14 cellular contexts compared by ENCODE assay signal in the genomic region with DNA sequence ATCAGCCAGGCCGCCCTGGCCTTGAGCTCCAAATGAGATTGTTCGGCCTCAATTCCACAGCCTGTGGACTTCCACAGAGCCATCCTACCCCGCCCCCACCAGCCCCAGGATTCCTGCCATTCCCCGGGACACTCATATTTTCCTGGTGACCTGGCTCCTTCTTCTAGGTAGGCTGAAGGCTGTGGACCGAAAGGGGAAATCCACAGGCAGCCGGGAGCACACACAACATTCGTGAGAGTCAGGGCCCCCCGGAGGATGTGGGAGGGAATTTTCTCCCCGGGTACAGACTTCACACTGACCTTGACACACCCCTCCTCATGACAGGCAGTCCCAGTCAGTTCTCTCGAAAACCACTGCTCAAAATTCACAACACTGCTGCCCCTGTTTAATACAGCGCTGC. TPM values are rescaled to one million over a fixed set of nuclear protein-coding genes. Genes with fewer than 3 reads are reported as not detected.
DNase-seq lines count a peak whose midpoint lies in the region; FAIRE-seq and TF ChIP-seq lines count a peak whose summit lies in the region.
"Had no signal": no experiment of that assay in that cellular context is flagged by ENCODE, and none has a peak within 500 bp of the region (broad histone marks: within the 10 kb centered on the region; RNA-seq: fewer than 3 reads in every experiment).

No MANE protein-coding gene starts in this region.

- intact Hi-C loops in sigmoid colon (cut with DNase I), result no loop called here

- H3K9me3 ChIP-seq in sigmoid colon, result no peaks in the 10 kb centered on the region
- H3K9me3 ChIP-seq: body of pancreas, mucosa of descending colon had no signal

- peak; percentile 49 for DNase-seq in GM03348 (ENCODE audit: low spot score)
- DNase-seq in RCC 7860 (ENCODE audit: low spot score), result peak; percentile 29
- DNase-seq in erythroblast (lab: John Stamatoyannopoulos, UW), result peak; percentile 19 to 40
- DNase-seq in sigmoid colon, result no peak
- no peak for DNase-seq in DMS114 treated with DMSO at 0.1 percent for 48 hours (lab: John Stamatoyannopoulos, UW; ENCODE audit: unreplicated experiment)
- DNase-seq in SHP77 treated with DMSO at 0.1 percent for 48 hours (lab: John Stamatoyannopoulos, UW), result no peak
- DNase-seq in COLO829 (ENCODE audit: low spot score), result no peak
- no peak for DNase-seq in NCI-H510A (lab: John Stamatoyannopoulos, UW)
- DNase-seq: activated CD8-positive, alpha-beta memory T cell treated with anti-CD3 and anti-CD28 coated beads, Interleukin-2, amount 10 ng/mL, durations not matched to agents 7 days and 5 days; body of pancreas; GDM1; NCI-H2227 treated with DMSO at 0.1 percent for 48 hours; stimulated activated CD4-positive, alpha-beta T cell treated with anti-CD3 and anti-CD28 coated beads, Interleukin-12 subunit alpha, Interleukin-12 subunit beta, amount 100 ng/mL, for 4 hours had no signal

- TF ChIP-seq POLR2A in erythroblast (IDR thresholded peaks at IDR 0.05; ENCODE audit: low read length), result no peak
- TF ChIP-seq POLR2A in sigmoid colon (IDR thresholded peaks at IDR 0.05), result no peak

- FAIRE-seq in RCC 7860 (lab: Jason Lieb, UNC), result no peak

- no peak overlapping the region for H3K4me3 ChIP-seq in sigmoid colon
- H3K4me3 ChIP-seq: body of pancreas, mucosa of descending colon had no signal

- 57 to 66% methylated on average over 11 of the region's 11 CpGs for WGBS in sigmoid colon, 2 donors

- TF ChIP-seq EP300 in sigmoid colon (IDR thresholded peaks at IDR 0.05), result no peak

- H3K36me3 ChIP-seq in sigmoid colon, result peaks cover 0 to 28% (median 17%) of the 10 kb centered on the region in 4 donors

- peaks cover 0 to 73% (median 42%) of the 10 kb centered on the region in 4 donors for H3K4me1 ChIP-seq in sigmoid colon

- peak overlapping the region in 3 of 4 donors; percentile 37 to 82 (median 79) for H3K27ac ChIP-seq in sigmoid colon
- H3K27ac ChIP-seq: body of pancreas had no signal

- no peaks in the 10 kb centered on the region for H3K27me3 ChIP-seq in sigmoid colon
- H3K27me3 ChIP-seq: body of pancreas had no signal

- no peak for TF ChIP-seq CTCF in sigmoid colon (IDR thresholded peaks at IDR 0.05)

RNA-seq across cellular contexts. Expression of a gene that starts 39.9 kb away (rescaled TPM):
- 10 to 100 TPM; 12.7 to 31.8 (median 23.0) TPM for total RNA-seq in sigmoid colon
- 10 to 100 TPM in 1 of 3 donors, 1 to 10 TPM in 2; 6.0 to 19.2 (median 7.4) TPM for polyA plus RNA-seq in sigmoid colon

Comparison
In these comparisons a context has a peak if more than half of its experiments do, and no peak if none do; other contexts are left out.
1. DNase-seq: peak in GM03348 (single experiment), RCC 7860 (single experiment) and erythroblast (2 of 2); none in sigmoid colon (single experiment), DMS114 treated with DMSO at 0.1 percent for 48 hours (single experiment), SHP77 treated with DMSO at 0.1 percent for 48 hours (single experiment), COLO829 (single experiment) and NCI-H510A (single experiment).